Comparison of ENCODE assay signal across 8 cellular contexts in genomic region chr2:182715121-182715895, GRCh38. TPM values are rescaled to one million over a fixed set of nuclear protein-coding genes. Genes with fewer than 3 reads are reported as not detected.
DNase-seq lines count a peak whose midpoint lies in the region; ATAC-seq, FAIRE-seq and TF ChIP-seq lines count a peak whose summit lies in the region.

No MANE protein-coding gene starts in this region.

- H3K9me3 Mint-ChIP-seq in osteocyte (ENCODE audit: unreplicated experiment): no peaks in the 10 kb centered on the region

- no peak overlapping the region for H3K4me3 Mint-ChIP-seq in T-helper 17 cell
- H3K4me3 Mint-ChIP-seq in osteocyte (ENCODE audit: unreplicated experiment): no peak overlapping the region

- DNase-seq in GM12864 (ENCODE audit: low read depth) (no peak), T-helper 17 cell (no peak), cardiac muscle cell (ENCODE audit: low read depth in 1 of 2, low spot score in 1 of 2) (peak in 1 of 2 donors; percentile 48), COR-L47 (lab: John Stamatoyannopoulos, UW) (no peak), osteocyte (ENCODE audit: extremely low spot score, unreplicated experiment) (no peak), GM12891 (ENCODE audit: insufficient read length, low spot score) (no peak)

- H3K9ac ChIP-seq in HUES6 (ENCODE audit: low read length): peak overlapping the region; percentile 84

- H3K4me1 ChIP-seq in HUES6 (ENCODE audit: control insufficient read depth, insufficient read depth, low read length): no peaks in the 10 kb centered on the region
- peaks cover 6% of the 10 kb centered on the region for H3K4me1 ChIP-seq in cardiac muscle cell (ENCODE audit: low read depth)

- no peak for FAIRE-seq in GM12891 (lab: Jason Lieb, UNC)

- H3K4me1 Mint-ChIP-seq in T-helper 17 cell: peaks cover 6% of the 10 kb centered on the region
- H3K4me1 Mint-ChIP-seq in osteocyte (ENCODE audit: unreplicated experiment): peaks cover 2% of the 10 kb centered on the region

- H3K27ac Mint-ChIP-seq in T-helper 17 cell (no peak overlapping the region), osteocyte (ENCODE audit: unreplicated experiment) (no peak overlapping the region)

- no peak for TF ChIP-seq POLR2A in GM12891 (IDR thresholded peaks at IDR 0.05; ENCODE audit: low read depth, low read length)

- no peak for TF ChIP-seq CTCF in GM12864 (IDR thresholded peaks at IDR 0.05; ENCODE audit: low read depth, low read length, missing control alignments)
- no peak for TF ChIP-seq CTCF in cardiac muscle cell (IDR thresholded peaks at IDR 0.05; ENCODE audit: low read depth, low read length)
- TF ChIP-seq CTCF in osteocyte (IDR thresholded peaks at IDR 0.05): no peak

- 0 out of 2 replicates have a peak overlapping the region, but pooled peaks have one; percentile 44 for H3K27ac ChIP-seq in HUES6 (ENCODE audit: low read depth, low read length)
- peak overlapping the region; percentile 81 for H3K27ac ChIP-seq in cardiac muscle cell
- peak overlapping the region; percentile 56 to 95 (median 86) for H3K27ac ChIP-seq in skin epidermis

- peak; percentile 22 for ATAC-seq in T-helper 17 cell

- H3K27me3 Mint-ChIP-seq in T-helper 17 cell: peaks cover 13% of the 10 kb centered on the region
- no peaks in the 10 kb centered on the region for H3K27me3 Mint-ChIP-seq in osteocyte (ENCODE audit: unreplicated experiment)

- peaks cover 3% of the 10 kb centered on the region for H3K36me3 Mint-ChIP-seq in T-helper 17 cell (ENCODE audit: low read depth)
- H3K36me3 Mint-ChIP-seq in osteocyte (ENCODE audit: unreplicated experiment): no peaks in the 10 kb centered on the region

- H3K4me3 ChIP-seq in GM12864 (ENCODE audit: low read depth, low read length): peak overlapping the region; percentile 87
- H3K4me3 ChIP-seq in HUES6 (ENCODE audit: low read depth, low read length): peak overlapping the region; percentile 91
- peak overlapping the region; percentile 90 for H3K4me3 ChIP-seq in cardiac muscle cell
- peak overlapping the region; percentile 69 to 98 (median 96) for H3K4me3 ChIP-seq in skin epidermis

- H3K27me3 ChIP-seq in HUES6 (ENCODE audit: control insufficient read depth, insufficient read depth, low read length): no peaks in the 10 kb centered on the region
- no peaks in the 10 kb centered on the region for H3K27me3 ChIP-seq in cardiac muscle cell

- no peaks in the 10 kb centered on the region for H3K9me3 ChIP-seq in HUES6 (ENCODE audit: control insufficient read depth, insufficient read depth, low read depth, low read length)
- no peaks in the 10 kb centered on the region for H3K9me3 ChIP-seq in T-helper 17 cell (ENCODE audit: control insufficient read depth, low read length, poor library complexity, severe bottlenecking)
- H3K9me3 ChIP-seq in cardiac muscle cell (ENCODE audit: low read depth): no peaks in the 10 kb centered on the region

- H3K36me3 ChIP-seq in HUES6 (ENCODE audit: control insufficient read depth, insufficient read depth, low read length) (peaks cover 10% of the 10 kb centered on the region), cardiac muscle cell (peaks cover 5% of the 10 kb centered on the region)

TF ChIP-seq in GM12891, 5 proteins besides CTCF, POLR2A, EP300 and RAD21:
- no peak for TF ChIP-seq SPI1 (IDR thresholded peaks at IDR 0.05; ENCODE audit: low read depth, low read length)
- no peak for TF ChIP-seq TAF1 (IDR thresholded peaks at IDR 0.05; ENCODE audit: low read depth, low read length)
- TF ChIP-seq POU2F2 (IDR thresholded peaks at IDR 0.05; ENCODE audit: low read depth, low read length): no peak
- no peak for TF ChIP-seq PAX5 (IDR thresholded peaks at IDR 0.05; ENCODE audit: insufficient read depth, low read length, severe bottlenecking)
- TF ChIP-seq POLR2AphosphoS5 (IDR thresholded peaks at IDR 0.05; ENCODE audit: low read depth, low read length): no peak
TF ChIP-seq in GM12891: peak in this region for 0.

RNA-seq across cellular contexts. Expression of gene DNAJC10, which starts 0.7 kb away (rescaled TPM):
- total RNA-seq in T-helper 17 cell: 10 to 100 TPM; 52.4 to 55.1 TPM
- total RNA-seq in cardiac muscle cell: 76.4 and 84.7 TPM in 2 replicates
- polyA plus RNA-seq in cardiac muscle cell: 74.6 and 95.8 TPM in 2 replicates
- total RNA-seq in osteocyte: 157 and 167 TPM in 2 replicates
- 18.0 TPM for polyA plus RNA-seq in GM12891 (2012; ENCODE audit: low read depth, missing spikeins)
